8 cellular contexts compared by ENCODE assay signal in genomic region chr17:3004925-3005324, GRCh38. TPM values are rescaled to one million over a fixed set of nuclear protein-coding genes. Genes with fewer than 3 reads are reported as not detected.
DNase-seq lines count a peak whose midpoint lies in the region; ATAC-seq, FAIRE-seq and TF ChIP-seq lines count a peak whose summit lies in the region.

No MANE protein-coding gene starts in this region.

- H3K4me3 Mint-ChIP-seq in GM23338 = no peak overlapping the region

- H3K27me3 ChIP-seq in GM23338 (ENCODE audit: insufficient read depth) (no peaks in the 10 kb centered on the region), right atrium auricular region (no peaks in the 10 kb centered on the region), skeletal muscle satellite cell (ENCODE audit: control insufficient read depth, insufficient read depth, low read length) (no peaks in the 10 kb centered on the region)

- no peak for TF ChIP-seq POLR2A in H54 (IDR thresholded peaks at IDR 0.05; ENCODE audit: low read depth, low read length)

- no peak for TF ChIP-seq CTCF in GM23338 (conservative IDR thresholded peaks at IDR 0.05; ENCODE audit: low read depth in 2 of 2)
- TF ChIP-seq CTCF in RWPE1 (conservative IDR thresholded peaks at IDR 0.05; ENCODE audit: low read depth) = no peak
- no peak for TF ChIP-seq CTCF in right atrium auricular region (IDR thresholded peaks at IDR 0.05)

- H4K20me1 ChIP-seq in GM23338 (replicated peaks; ENCODE audit: insufficient read depth) = no peaks in the 10 kb centered on the region

- no peak overlapping the region for H3K4me3 ChIP-seq in GM23338
- H3K4me3 ChIP-seq in right atrium auricular region = no peak overlapping the region
- no peak overlapping the region for H3K4me3 ChIP-seq in skeletal muscle satellite cell (ENCODE audit: low read length)

- peaks cover 35% of the 10 kb centered on the region for H3K36me3 Mint-ChIP-seq in GM23338 (ENCODE audit: low read depth)

- DNase-seq in GM23338 (ENCODE audit: low spot score) (no peak), RWPE1 (ENCODE audit: low spot score) (no peak), right atrium auricular region (ENCODE audit: low spot score) (no peak), H54 (ENCODE audit: insufficient read length, low spot score) (no peak), hepatic stellate cell (ENCODE audit: low spot score) (no peak), NCI-H1436 treated with DMSO at 0.1 percent for 48 hours (lab: John Stamatoyannopoulos, UW) (no peak)

- H3K36me3 ChIP-seq in GM23338 (ENCODE audit: insufficient read depth) (peaks cover 7% of the 10 kb centered on the region), right atrium auricular region (peaks cover 11% of the 10 kb centered on the region), skeletal muscle satellite cell (ENCODE audit: insufficient read depth, low read length) (no peaks in the 10 kb centered on the region)

- CTCF ChIA-PET in RWPE1 (lab: Yijun Ruan, JAX) = interaction anchor here (3.9 kb wide), 1 partner anchor 157 kb away, joined by 22 read pairs; no protein-coding TSS in a partner anchor

- no peaks in the 10 kb centered on the region for H3K9me3 Mint-ChIP-seq in GM23338

- H3K27ac Mint-ChIP-seq in GM23338 = 0 out of 2 replicates have a peak overlapping the region, but pooled peaks have one; percentile 27

- no peak overlapping the region for H3K27ac ChIP-seq in GM23338 (ENCODE audit: low read depth)
- peak overlapping the region; percentile 90 for H3K27ac ChIP-seq in RWPE1
- peak overlapping the region; percentile 94 to 96 for H3K27ac ChIP-seq in right atrium auricular region

- ATAC-seq in GM23338 (no peak), GM21529 (IDR thresholded peaks at IDR 0.05; ENCODE audit: unreplicated experiment) (no peak)

- H3F3A ChIP-seq in GM23338 (replicated peaks; ENCODE audit: low read depth) = no peaks in the 10 kb centered on the region

- H3K9me2 ChIP-seq in GM23338 (ENCODE audit: insufficient read depth) = no peaks in the 10 kb centered on the region

- H2AFZ ChIP-seq in GM23338 = no peak overlapping the region

- POLR2A ChIA-PET in RWPE1 (lab: Yijun Ruan, JAX; ENCODE audit: low non-redundant PET) = no interaction called here

- no peaks in the 10 kb centered on the region for H3K4me1 Mint-ChIP-seq in GM23338

- H3K79me2 ChIP-seq in GM23338 (replicated peaks; ENCODE audit: insufficient read depth) = no peaks in the 10 kb centered on the region

- no peaks in the 10 kb centered on the region for H3K9me3 ChIP-seq in right atrium auricular region
- H3K9me3 ChIP-seq in skeletal muscle satellite cell (replicated peaks; ENCODE audit: low read length) = no peaks in the 10 kb centered on the region

- no peak overlapping the region for H3K4me2 ChIP-seq in GM23338
- peak overlapping the region; percentile 68 for H3K4me2 ChIP-seq in skeletal muscle satellite cell (ENCODE audit: low read length)

- H3K9ac ChIP-seq in skeletal muscle satellite cell (ENCODE audit: low read depth, low read length) = peak overlapping the region; percentile 79

- H3K4me1 ChIP-seq in GM23338 (ENCODE audit: insufficient read depth) (no peaks in the 10 kb centered on the region), right atrium auricular region (peaks cover 0 to 43% of the 10 kb centered on the region in 2 donors), skeletal muscle satellite cell (ENCODE audit: control insufficient read depth, insufficient read depth, low read length) (peaks cover 20% of the 10 kb centered on the region)

- no peak for FAIRE-seq in H54 (lab: Jason Lieb, UNC)

- H3K27me3 Mint-ChIP-seq in GM23338 (ENCODE audit: insufficient read depth, low read depth, poor library complexity) = peaks cover 5% of the 10 kb centered on the region

TF ChIP-seq in GM23338, 12 proteins besides CTCF, POLR2A, EP300 and RAD21:
- TF ChIP-seq, protein P1, sequence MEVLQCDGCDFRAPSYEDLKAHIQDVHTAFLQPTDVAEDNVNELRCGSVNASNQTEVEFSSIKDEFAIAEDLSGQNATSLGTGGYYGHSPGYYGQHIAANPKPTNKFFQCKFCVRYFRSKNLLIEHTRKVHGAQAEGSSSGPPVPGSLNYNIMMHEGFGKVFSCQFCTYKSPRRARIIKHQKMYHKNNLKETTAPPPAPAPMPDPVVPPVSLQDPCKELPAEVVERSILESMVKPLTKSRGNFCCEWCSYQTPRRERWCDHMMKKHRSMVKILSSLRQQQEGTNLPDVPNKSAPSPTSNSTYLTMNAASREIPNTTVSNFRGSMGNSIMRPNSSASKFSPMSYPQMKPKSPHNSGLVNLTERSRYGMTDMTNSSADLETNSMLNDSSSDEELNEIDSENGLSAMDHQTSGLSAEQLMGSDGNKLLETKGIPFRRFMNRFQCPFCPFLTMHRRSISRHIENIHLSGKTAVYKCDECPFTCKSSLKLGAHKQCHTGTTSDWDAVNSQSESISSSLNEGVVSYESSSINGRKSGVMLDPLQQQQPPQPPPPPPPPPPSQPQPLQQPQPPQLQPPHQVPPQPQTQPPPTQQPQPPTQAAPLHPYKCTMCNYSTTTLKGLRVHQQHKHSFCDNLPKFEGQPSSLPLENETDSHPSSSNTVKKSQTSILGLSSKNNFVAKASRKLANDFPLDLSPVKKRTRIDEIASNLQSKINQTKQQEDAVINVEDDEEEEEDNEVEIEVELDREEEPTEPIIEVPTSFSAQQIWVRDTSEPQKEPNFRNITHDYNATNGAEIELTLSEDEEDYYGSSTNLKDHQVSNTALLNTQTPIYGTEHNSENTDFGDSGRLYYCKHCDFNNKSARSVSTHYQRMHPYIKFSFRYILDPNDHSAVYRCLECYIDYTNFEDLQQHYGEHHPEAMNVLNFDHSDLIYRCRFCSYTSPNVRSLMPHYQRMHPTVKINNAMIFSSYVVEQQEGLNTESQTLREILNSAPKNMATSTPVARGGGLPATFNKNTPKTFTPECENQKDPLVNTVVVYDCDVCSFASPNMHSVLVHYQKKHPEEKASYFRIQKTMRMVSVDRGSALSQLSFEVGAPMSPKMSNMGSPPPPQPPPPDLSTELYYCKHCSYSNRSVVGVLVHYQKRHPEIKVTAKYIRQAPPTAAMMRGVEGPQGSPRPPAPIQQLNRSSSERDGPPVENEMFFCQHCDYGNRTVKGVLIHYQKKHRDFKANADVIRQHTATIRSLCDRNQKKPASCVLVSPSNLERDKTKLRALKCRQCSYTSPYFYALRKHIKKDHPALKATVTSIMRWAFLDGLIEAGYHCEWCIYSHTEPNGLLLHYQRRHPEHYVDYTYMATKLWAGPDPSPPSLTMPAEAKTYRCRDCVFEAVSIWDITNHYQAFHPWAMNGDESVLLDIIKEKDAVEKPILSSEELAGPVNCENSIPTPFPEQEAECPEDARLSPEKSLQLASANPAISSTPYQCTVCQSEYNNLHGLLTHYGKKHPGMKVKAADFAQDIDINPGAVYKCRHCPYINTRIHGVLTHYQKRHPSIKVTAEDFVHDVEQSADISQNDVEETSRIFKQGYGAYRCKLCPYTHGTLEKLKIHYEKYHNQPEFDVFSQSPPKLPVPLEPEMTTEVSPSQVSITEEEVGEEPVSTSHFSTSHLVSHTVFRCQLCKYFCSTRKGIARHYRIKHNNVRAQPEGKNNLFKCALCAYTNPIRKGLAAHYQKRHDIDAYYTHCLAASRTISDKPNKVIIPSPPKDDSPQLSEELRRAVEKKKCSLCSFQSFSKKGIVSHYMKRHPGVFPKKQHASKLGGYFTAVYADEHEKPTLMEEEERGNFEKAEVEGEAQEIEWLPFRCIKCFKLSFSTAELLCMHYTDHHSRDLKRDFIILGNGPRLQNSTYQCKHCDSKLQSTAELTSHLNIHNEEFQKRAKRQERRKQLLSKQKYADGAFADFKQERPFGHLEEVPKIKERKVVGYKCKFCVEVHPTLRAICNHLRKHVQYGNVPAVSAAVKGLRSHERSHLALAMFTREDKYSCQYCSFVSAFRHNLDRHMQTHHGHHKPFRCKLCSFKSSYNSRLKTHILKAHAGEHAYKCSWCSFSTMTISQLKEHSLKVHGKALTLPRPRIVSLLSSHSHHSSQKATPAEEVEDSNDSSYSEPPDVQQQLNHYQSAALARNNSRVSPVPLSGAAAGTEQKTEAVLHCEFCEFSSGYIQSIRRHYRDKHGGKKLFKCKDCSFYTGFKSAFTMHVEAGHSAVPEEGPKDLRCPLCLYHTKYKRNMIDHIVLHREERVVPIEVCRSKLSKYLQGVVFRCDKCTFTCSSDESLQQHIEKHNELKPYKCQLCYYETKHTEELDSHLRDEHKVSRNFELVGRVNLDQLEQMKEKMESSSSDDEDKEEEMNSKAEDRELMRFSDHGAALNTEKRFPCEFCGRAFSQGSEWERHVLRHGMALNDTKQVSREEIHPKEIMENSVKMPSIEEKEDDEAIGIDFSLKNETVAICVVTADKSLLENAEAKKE (CRISPR knock-in tag; IDR thresholded peaks at IDR 0.05) = no peak
- TF ChIP-seq EZH2phosphoT487 (IDR thresholded peaks at IDR 0.05; ENCODE audit: unreplicated experiment) = no peak

RNA-seq across cellular contexts. Expression of gene OR1D5, which starts 58.5 kb away (rescaled TPM):
- total RNA-seq in GM23338 (2014; rRNA removed; shearing (Covaris generic)) = not detected in 2 replicates
- not detected in 2 replicates for polyA plus RNA-seq in GM23338 (2016; fragmentation: Nextera tagmentation; extraction: Ambion mirVana)
- not detected for total RNA-seq in right atrium auricular region
- total RNA-seq in skeletal muscle satellite cell (2012; rRNA removed) = not detected in 2 replicates
